In the genomic region with DNA sequence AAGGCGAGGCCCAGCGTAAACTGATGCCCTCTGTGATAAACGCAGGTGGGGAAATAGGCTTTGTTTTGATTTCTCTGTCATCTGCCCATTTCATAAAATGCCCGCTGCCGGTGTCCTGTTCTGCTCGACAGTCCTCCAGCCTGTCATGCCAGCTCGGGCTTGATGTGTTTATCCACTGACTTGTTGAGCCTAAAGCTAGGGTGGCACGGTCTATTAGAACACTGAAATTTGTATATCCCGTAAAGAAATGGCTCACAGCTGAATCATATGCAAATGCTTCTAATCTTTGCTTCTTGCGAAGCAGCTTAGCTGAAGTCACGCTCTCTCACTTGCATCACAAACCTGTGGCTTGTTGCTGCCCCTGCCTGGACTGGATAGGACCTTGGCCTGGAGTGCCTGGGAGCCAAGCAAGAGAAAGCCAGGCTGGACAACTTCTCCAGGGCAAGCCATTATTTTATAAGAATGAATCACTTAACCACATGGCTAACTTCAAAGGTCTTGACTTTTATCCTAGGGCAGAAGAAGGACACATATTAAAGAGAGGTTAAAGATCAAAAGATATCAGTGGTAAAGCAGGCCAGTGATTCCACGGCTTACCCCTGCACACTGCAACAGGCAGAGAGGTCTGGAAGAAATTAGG, we compare ENCODE assay signal across 1 cellular context.
TF ChIP-seq lines count a peak whose summit lies in the region.

No MANE protein-coding gene starts in this region.

TF ChIP-seq in K562, 482 proteins besides CTCF, POLR2A, EP300 and RAD21 (continued from another document and continues in another):
- TF ChIP-seq, protein P1, sequence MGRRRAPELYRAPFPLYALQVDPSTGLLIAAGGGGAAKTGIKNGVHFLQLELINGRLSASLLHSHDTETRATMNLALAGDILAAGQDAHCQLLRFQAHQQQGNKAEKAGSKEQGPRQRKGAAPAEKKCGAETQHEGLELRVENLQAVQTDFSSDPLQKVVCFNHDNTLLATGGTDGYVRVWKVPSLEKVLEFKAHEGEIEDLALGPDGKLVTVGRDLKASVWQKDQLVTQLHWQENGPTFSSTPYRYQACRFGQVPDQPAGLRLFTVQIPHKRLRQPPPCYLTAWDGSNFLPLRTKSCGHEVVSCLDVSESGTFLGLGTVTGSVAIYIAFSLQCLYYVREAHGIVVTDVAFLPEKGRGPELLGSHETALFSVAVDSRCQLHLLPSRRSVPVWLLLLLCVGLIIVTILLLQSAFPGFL (CRISPR knock-in tag; IDR thresholded peaks at IDR 0.05), result no peak
- TF ChIP-seq ZFPM2 (CRISPR knock-in tag; IDR thresholded peaks at IDR 0.05) (no peak), SMARCA4 (IDR thresholded peaks at IDR 0.05) (peak; percentile 32; the same call in 1 of the 2 replicates), ELF4 (CRISPR knock-in tag; IDR thresholded peaks at IDR 0.05) (no peak), ZNF253 (CRISPR knock-in tag; conservative IDR thresholded peaks at IDR 0.05) (no peak), PTTG1 (tag; IDR thresholded peaks at IDR 0.05; ENCODE audit: low read depth) (no peak), IRF2 (CRISPR knock-in tag; IDR thresholded peaks at IDR 0.05) (no peak), C11orf30 (IDR thresholded peaks at IDR 0.05; ENCODE audit: low read depth) (peak; percentile 25; the same call in 1 of the 2 replicates), ZNF143 (CRISPR knock-in tag; IDR thresholded peaks at IDR 0.05) (no peak), NFRKB (IDR thresholded peaks at IDR 0.05; ENCODE audit: low read depth) (no peak), CHD2 (IDR thresholded peaks at IDR 0.05; ENCODE audit: low read depth, low read length) (no peak), ELF2 (CRISPR knock-in tag; IDR thresholded peaks at IDR 0.05) (no peak), ZNF668 (CRISPR knock-in tag; IDR thresholded peaks at IDR 0.05) (no peak), MXI1 (IDR thresholded peaks at IDR 0.05; ENCODE audit: low read depth, low read length) (no peak), SIN3B (IDR thresholded peaks at IDR 0.05; ENCODE audit: low read depth) (no peak), HNRNPL (IDR thresholded peaks at IDR 0.05; ENCODE audit: low read depth, low read length) (no peak), KDM4B (IDR thresholded peaks at IDR 0.05; ENCODE audit: borderline replicate concordance in 2 of 2, low read depth in 1 of 2) (no peak), L3MBTL2 (IDR thresholded peaks at IDR 0.05) (peak; percentile 56), ETV1 (tag; conservative IDR thresholded peaks at IDR 0.05; ENCODE audit: low read depth) (no peak), SMAD4 (CRISPR knock-in tag; conservative IDR thresholded peaks at IDR 0.05) (0 out of 2 replicates have a peak, but pooled peaks have one; percentile 36), ZBED1 (IDR thresholded peaks at IDR 0.05) (no peak), TCF3 (CRISPR knock-in tag; IDR thresholded peaks at IDR 0.05) (peak; percentile 53), COPS2 (conservative IDR thresholded peaks at IDR 0.05) (no peak), POLR2AphosphoS2 (IDR thresholded peaks at IDR 0.05; ENCODE audit: low read length) (no peak), U2AF1 (optimal IDR thresholded peaks at IDR 0.05; ENCODE audit: low read depth, low read length) (no peak), ZNF263 (CRISPR knock-in tag; IDR thresholded peaks at IDR 0.05; ENCODE audit: borderline replicate concordance) (no peak), ZNF316 (IDR thresholded peaks at IDR 0.05) (no peak), ZNF24 (IDR thresholded peaks at IDR 0.05) (no peak), THRAP3 (IDR thresholded peaks at IDR 0.05; ENCODE audit: borderline replicate concordance) (no peak), NUFIP1 (IDR thresholded peaks at IDR 0.05; ENCODE audit: partially characterized antibody) (no peak), BDP1 (IDR thresholded peaks at IDR 0.05; ENCODE audit: insufficient read depth, insufficient read length) (no peak), MTA2 (IDR thresholded peaks at IDR 0.05; ENCODE audit: low read depth) (no peak), FOSL1 (tag; conservative IDR thresholded peaks at IDR 0.05) (peak; percentile 91), HMG20B (CRISPR knock-in tag; IDR thresholded peaks at IDR 0.05) (no peak), ZC3H11A (IDR thresholded peaks at IDR 0.05; ENCODE audit: low read depth, low read length) (no peak), TRIM24 (IDR thresholded peaks at IDR 0.05) (peak in 1 of 2 experiments; percentile 32; a peak in 1 of 4 replicates), CREB1 (IDR thresholded peaks at IDR 0.05) (no peak), CREB1 (CRISPR knock-in tag; IDR thresholded peaks at IDR 0.05) (peak; percentile 57; the same call in 1 of the 2 replicates), ARID1B (IDR thresholded peaks at IDR 0.05) (peak; percentile 40; the same call in 1 of the 2 replicates), ZKSCAN1 (IDR thresholded peaks at IDR 0.05; ENCODE audit: low read depth, low read length) (no peak), HEY1 (CRISPR knock-in tag; IDR thresholded peaks at IDR 0.05; ENCODE audit: borderline replicate concordance) (no peak), LCOR (CRISPR knock-in tag; IDR thresholded peaks at IDR 0.05) (no peak), ZNF232 (CRISPR knock-in tag; IDR thresholded peaks at IDR 0.05) (no peak), CXXC5 (CRISPR knock-in tag; IDR thresholded peaks at IDR 0.05) (0 out of 2 replicates have a peak, but pooled peaks have one; percentile 26), TSC22D4 (tag; IDR thresholded peaks at IDR 0.05) (no peak)
- TF ChIP-seq, protein P2, sequence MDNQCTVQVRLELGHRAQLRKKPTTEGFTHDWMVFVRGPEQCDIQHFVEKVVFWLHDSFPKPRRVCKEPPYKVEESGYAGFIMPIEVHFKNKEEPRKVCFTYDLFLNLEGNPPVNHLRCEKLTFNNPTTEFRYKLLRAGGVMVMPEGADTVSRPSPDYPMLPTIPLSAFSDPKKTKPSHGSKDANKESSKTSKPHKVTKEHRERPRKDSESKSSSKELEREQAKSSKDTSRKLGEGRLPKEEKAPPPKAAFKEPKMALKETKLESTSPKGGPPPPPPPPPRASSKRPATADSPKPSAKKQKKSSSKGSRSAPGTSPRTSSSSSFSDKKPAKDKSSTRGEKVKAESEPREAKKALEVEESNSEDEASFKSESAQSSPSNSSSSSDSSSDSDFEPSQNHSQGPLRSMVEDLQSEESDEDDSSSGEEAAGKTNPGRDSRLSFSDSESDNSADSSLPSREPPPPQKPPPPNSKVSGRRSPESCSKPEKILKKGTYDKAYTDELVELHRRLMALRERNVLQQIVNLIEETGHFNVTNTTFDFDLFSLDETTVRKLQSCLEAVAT (IDR thresholded peaks at IDR 0.05), result no peak
- TF ChIP-seq, protein P3, sequence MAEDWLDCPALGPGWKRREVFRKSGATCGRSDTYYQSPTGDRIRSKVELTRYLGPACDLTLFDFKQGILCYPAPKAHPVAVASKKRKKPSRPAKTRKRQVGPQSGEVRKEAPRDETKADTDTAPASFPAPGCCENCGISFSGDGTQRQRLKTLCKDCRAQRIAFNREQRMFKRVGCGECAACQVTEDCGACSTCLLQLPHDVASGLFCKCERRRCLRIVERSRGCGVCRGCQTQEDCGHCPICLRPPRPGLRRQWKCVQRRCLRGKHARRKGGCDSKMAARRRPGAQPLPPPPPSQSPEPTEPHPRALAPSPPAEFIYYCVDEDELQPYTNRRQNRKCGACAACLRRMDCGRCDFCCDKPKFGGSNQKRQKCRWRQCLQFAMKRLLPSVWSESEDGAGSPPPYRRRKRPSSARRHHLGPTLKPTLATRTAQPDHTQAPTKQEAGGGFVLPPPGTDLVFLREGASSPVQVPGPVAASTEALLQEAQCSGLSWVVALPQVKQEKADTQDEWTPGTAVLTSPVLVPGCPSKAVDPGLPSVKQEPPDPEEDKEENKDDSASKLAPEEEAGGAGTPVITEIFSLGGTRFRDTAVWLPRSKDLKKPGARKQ (CRISPR knock-in tag; IDR thresholded peaks at IDR 0.05), result no peak
- TF ChIP-seq, protein P4, sequence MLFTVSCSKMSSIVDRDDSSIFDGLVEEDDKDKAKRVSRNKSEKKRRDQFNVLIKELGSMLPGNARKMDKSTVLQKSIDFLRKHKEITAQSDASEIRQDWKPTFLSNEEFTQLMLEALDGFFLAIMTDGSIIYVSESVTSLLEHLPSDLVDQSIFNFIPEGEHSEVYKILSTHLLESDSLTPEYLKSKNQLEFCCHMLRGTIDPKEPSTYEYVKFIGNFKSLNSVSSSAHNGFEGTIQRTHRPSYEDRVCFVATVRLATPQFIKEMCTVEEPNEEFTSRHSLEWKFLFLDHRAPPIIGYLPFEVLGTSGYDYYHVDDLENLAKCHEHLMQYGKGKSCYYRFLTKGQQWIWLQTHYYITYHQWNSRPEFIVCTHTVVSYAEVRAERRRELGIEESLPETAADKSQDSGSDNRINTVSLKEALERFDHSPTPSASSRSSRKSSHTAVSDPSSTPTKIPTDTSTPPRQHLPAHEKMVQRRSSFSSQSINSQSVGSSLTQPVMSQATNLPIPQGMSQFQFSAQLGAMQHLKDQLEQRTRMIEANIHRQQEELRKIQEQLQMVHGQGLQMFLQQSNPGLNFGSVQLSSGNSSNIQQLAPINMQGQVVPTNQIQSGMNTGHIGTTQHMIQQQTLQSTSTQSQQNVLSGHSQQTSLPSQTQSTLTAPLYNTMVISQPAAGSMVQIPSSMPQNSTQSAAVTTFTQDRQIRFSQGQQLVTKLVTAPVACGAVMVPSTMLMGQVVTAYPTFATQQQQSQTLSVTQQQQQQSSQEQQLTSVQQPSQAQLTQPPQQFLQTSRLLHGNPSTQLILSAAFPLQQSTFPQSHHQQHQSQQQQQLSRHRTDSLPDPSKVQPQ (CRISPR knock-in tag; IDR thresholded peaks at IDR 0.05; ENCODE audit: borderline replicate concordance), result no peak
- TF ChIP-seq, protein P5, sequence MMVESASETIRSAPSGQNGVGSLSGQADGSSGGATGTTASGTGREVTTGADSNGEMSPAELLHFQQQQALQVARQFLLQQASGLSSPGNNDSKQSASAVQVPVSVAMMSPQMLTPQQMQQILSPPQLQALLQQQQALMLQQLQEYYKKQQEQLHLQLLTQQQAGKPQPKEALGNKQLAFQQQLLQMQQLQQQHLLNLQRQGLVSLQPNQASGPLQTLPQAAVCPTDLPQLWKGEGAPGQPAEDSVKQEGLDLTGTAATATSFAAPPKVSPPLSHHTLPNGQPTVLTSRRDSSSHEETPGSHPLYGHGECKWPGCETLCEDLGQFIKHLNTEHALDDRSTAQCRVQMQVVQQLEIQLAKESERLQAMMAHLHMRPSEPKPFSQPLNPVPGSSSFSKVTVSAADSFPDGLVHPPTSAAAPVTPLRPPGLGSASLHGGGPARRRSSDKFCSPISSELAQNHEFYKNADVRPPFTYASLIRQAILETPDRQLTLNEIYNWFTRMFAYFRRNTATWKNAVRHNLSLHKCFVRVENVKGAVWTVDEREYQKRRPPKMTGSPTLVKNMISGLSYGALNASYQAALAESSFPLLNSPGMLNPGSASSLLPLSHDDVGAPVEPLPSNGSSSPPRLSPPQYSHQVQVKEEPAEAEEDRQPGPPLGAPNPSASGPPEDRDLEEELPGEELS (CRISPR knock-in tag; IDR thresholded peaks at IDR 0.05; ENCODE audit: borderline replicate concordance), result no peak
- TF ChIP-seq, protein P6, sequence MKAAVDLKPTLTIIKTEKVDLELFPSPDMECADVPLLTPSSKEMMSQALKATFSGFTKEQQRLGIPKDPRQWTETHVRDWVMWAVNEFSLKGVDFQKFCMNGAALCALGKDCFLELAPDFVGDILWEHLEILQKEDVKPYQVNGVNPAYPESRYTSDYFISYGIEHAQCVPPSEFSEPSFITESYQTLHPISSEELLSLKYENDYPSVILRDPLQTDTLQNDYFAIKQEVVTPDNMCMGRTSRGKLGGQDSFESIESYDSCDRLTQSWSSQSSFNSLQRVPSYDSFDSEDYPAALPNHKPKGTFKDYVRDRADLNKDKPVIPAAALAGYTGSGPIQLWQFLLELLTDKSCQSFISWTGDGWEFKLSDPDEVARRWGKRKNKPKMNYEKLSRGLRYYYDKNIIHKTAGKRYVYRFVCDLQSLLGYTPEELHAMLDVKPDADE (conservative IDR thresholded peaks at IDR 0.05; ENCODE audit: control insufficient read depth, low read depth, low read length), result no peak
- TF ChIP-seq, protein P7, sequence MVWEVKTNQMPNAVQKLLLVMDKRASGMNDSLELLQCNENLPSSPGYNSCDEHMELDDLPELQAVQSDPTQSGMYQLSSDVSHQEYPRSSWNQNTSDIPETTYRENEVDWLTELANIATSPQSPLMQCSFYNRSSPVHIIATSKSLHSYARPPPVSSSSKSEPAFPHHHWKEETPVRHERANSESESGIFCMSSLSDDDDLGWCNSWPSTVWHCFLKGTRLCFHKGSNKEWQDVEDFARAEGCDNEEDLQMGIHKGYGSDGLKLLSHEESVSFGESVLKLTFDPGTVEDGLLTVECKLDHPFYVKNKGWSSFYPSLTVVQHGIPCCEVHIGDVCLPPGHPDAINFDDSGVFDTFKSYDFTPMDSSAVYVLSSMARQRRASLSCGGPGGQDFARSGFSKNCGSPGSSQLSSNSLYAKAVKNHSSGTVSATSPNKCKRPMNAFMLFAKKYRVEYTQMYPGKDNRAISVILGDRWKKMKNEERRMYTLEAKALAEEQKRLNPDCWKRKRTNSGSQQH (CRISPR knock-in tag; IDR thresholded peaks at IDR 0.05), result no peak
- TF ChIP-seq, protein P8, sequence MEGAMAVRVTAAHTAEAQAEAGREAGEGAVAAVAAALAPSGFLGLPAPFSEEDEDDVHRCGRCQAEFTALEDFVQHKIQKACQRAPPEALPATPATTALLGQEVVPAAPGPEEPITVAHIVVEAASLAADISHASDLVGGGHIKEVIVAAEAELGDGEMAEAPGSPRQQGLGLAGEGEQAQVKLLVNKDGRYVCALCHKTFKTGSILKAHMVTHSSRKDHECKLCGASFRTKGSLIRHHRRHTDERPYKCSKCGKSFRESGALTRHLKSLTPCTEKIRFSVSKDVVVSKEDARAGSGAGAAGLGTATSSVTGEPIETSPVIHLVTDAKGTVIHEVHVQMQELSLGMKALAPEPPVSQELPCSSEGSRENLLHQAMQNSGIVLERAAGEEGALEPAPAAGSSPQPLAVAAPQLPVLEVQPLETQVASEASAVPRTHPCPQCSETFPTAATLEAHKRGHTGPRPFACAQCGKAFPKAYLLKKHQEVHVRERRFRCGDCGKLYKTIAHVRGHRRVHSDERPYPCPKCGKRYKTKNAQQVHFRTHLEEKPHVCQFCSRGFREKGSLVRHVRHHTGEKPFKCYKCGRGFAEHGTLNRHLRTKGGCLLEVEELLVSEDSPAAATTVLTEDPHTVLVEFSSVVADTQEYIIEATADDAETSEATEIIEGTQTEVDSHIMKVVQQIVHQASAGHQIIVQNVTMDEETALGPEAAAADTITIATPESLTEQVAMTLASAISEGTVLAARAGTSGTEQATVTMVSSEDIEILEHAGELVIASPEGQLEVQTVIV (CRISPR knock-in tag; IDR thresholded peaks at IDR 0.05; ENCODE audit: borderline replicate concordance), result no peak
- TF ChIP-seq, protein P9, sequence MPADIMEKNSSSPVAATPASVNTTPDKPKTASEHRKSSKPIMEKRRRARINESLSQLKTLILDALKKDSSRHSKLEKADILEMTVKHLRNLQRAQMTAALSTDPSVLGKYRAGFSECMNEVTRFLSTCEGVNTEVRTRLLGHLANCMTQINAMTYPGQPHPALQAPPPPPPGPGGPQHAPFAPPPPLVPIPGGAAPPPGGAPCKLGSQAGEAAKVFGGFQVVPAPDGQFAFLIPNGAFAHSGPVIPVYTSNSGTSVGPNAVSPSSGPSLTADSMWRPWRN (IDR thresholded peaks at IDR 0.05; ENCODE audit: low read depth), result no peak
- TF ChIP-seq, protein P10, sequence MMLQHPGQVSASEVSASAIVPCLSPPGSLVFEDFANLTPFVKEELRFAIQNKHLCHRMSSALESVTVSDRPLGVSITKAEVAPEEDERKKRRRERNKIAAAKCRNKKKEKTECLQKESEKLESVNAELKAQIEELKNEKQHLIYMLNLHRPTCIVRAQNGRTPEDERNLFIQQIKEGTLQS (IDR thresholded peaks at IDR 0.05), result peak; percentile 51; the same call in 1 of the 2 replicates
- TF ChIP-seq, protein P10 (CRISPR knock-in tag; conservative IDR thresholded peaks at IDR 0.05), result no peak
